In genomic region chr19:49224856-49225255, GRCh38 we compare ENCODE assay signal across 9 cellular contexts.
A peak's percentile ranks its signal among the peaks of the same experiment; 100 is the strongest.
DNase-seq lines count a peak whose midpoint lies in the region; ATAC-seq and TF ChIP-seq lines count a peak whose summit lies in the region.
"Had no signal": no experiment of that assay in that cellular context is flagged by ENCODE, and none has a peak within 500 bp of the region (broad histone marks: within the 10 kb centered on the region; RNA-seq: fewer than 3 reads in every experiment).

No MANE protein-coding gene starts in this region.

- ATAC-seq in GM21528 (IDR thresholded peaks at IDR 0.05; ENCODE audit: low FRiP score, unreplicated experiment): no peak
- ATAC-seq in GM19463 (IDR thresholded peaks at IDR 0.05; ENCODE audit: unreplicated experiment): no peak

- H3K36me3 ChIP-seq in Peyer's patch: no peaks in the 10 kb centered on the region
- H3K36me3 ChIP-seq: BLaER1 had no signal

- peak; percentile 19 to 59 for DNase-seq in NCI-H187 (lab: John Stamatoyannopoulos, UW)
- DNase-seq in NCI-H187 treated with DMSO at 0.1 percent for 48 hours (lab: John Stamatoyannopoulos, UW): no peak
- DNase-seq in LNCaP clone FGC (ENCODE audit: low read depth): no peak
- DNase-seq in Peyer's patch: peak in 2 of 3 donors; percentile 78 to 80
- DNase-seq in dedifferentiated amniotic fluid mesenchymal stem cell (ENCODE audit: extremely low spot score): peak; percentile 21
- DNase-seq in myocyte (ENCODE audit: low read depth): peak; percentile 72

- H3K9me3 ChIP-seq in Peyer's patch: no peaks in the 10 kb centered on the region
- H3K9me3 ChIP-seq: BLaER1 had no signal

- peak overlapping the region in 2 of 4 donors; percentile 50 to 66 for H3K27ac ChIP-seq in Peyer's patch
- H3K27ac ChIP-seq: BLaER1 had no signal

- TF ChIP-seq POLR2A in Peyer's patch (IDR thresholded peaks at IDR 0.05): no peak

- peaks cover 0 to 7% (median 1%) of the 10 kb centered on the region in 4 donors for H3K4me1 ChIP-seq in Peyer's patch

- H3K4me3 ChIP-seq in LNCaP clone FGC (ENCODE audit: low read depth, low read length) (no peak overlapping the region), Peyer's patch (no peak overlapping the region)
- H3K4me3 ChIP-seq: BLaER1 had no signal

- H3K27me3 ChIP-seq in Peyer's patch: no peaks in the 10 kb centered on the region
- H3K27me3 ChIP-seq: BLaER1 had no signal

- TF ChIP-seq CTCF in LNCaP clone FGC (IDR thresholded peaks at IDR 0.05; ENCODE audit: control insufficient read depth, extremely low read depth, insufficient read depth) (peak; percentile 58), Peyer's patch (IDR thresholded peaks at IDR 0.05) (peak in 4 of 6 experiments; percentile 46 to 77 (median 70))

Comparison
In these comparisons a context has a peak if more than half of its experiments do, and no peak if none do; other contexts are left out.
1. DNase-seq: peak in NCI-H187 (2 of 2), Peyer's patch (2 of 3), dedifferentiated amniotic fluid mesenchymal stem cell (single experiment) and myocyte (single experiment); none in NCI-H187 treated with DMSO at 0.1 percent for 48 hours (single experiment) and LNCaP clone FGC (single experiment).